ENCODE assay signal across 30 cellular contexts in genomic region chr22:22834204-22834603, GRCh38. TPM values are rescaled to one million over a fixed set of nuclear protein-coding genes. Genes with fewer than 3 reads are reported as not detected.
"Had no signal": no experiment of that assay in that cellular context is flagged by ENCODE, and none has a peak within 500 bp of the region (broad histone marks: within the 10 kb centered on the region; RNA-seq: fewer than 3 reads in every experiment).

No MANE protein-coding gene starts in this region.

- H3K36me3 ChIP-seq: esophagus squamous epithelium, gastrocnemius medialis, heart right ventricle, left lung, lower lobe of right lung had no signal

- H3K27ac ChIP-seq: coronary artery, esophagus squamous epithelium, gastrocnemius medialis, heart right ventricle, left lung, lower lobe of right lung had no signal

- H3K36me3 Mint-ChIP-seq: mesothelial cell of epicardium had no signal

- ATAC-seq: gastrocnemius medialis, heart right ventricle, left cardiac atrium, left lung, left ventricle myocardium superior, lower lobe of right lung, mucosa of descending colon had no signal

- H3K4me3 Mint-ChIP-seq: mesothelial cell of epicardium, naive B cell had no signal

- H3K27ac Mint-ChIP-seq: mesothelial cell of epicardium, naive B cell had no signal

- DNase-seq: effector CD4-positive, alpha-beta T cell; effector memory CD4-positive, alpha-beta T cell; esophagus squamous epithelium; foreskin fibroblast; foreskin melanocyte; gastrocnemius medialis; glutamatergic neuron; heart right ventricle; hippocampal formation; left cardiac atrium; left lung; left ventricle myocardium superior; lower lobe of right lung; mesenchymal stem cell; mucosa of descending colon; naive B cell had no signal

- H3K9me3 ChIP-seq: gastrocnemius medialis, lower lobe of right lung, mucosa of descending colon had no signal

- H3K4me1 Mint-ChIP-seq: mesothelial cell of epicardium had no signal

- H3K9me3 Mint-ChIP-seq: mesothelial cell of epicardium had no signal

- H3K4me1 ChIP-seq: esophagus squamous epithelium, gastrocnemius medialis, left lung, lower lobe of right lung had no signal

- FAIRE-seq: colon, endothelial cell of umbilical vein, islet of Langerhans, keratinocyte had no signal

- H3K4me3 ChIP-seq: coronary artery, esophagus squamous epithelium, gastrocnemius medialis, heart right ventricle, left lung, lower lobe of right lung, mucosa of descending colon had no signal

RNA-seq across cellular contexts. Expression of gene IGLL5, which starts 53.4 kb away (rescaled TPM):
- total RNA-seq: dermis microvascular lymphatic vessel endothelial cell, endothelial cell of umbilical vein, epithelial cell of proximal tubule, glomerular endothelial cell, kidney epithelial cell, lower leg skin, lung microvascular endothelial cell, mesenteric fat pad, mesothelial cell of epicardium, myocyte had no signal
- polyA plus RNA-seq: endothelial cell of umbilical vein, keratinocyte had no signal
